In genomic region chr15:77305953-77306352, GRCh38 we compare ENCODE assay signal across 9 cellular contexts.
"Had no signal": no experiment of that assay in that cellular context is flagged by ENCODE, and none has a peak within 500 bp of the region (broad histone marks: within the 10 kb centered on the region; RNA-seq: fewer than 3 reads in every experiment).

No MANE protein-coding gene starts in this region.

- H3K4me2 ChIP-seq: KMS-11 had no signal

- H3K4me3 ChIP-seq: GM23248 had no signal

- DNase-seq: GM23248, GOT3, H9, HCEC 1CT, Karpas-422, KBM-7 had no signal

- H3K27ac ChIP-seq: GM23248, KMS-11 had no signal

- FAIRE-seq: H54, HTR-8/SVneo had no signal

- H3K9ac ChIP-seq: GM23248, KMS-11 had no signal

- H2AFZ ChIP-seq: GM23248 had no signal
